14 cellular contexts compared by ENCODE assay signal in the genomic region with DNA sequence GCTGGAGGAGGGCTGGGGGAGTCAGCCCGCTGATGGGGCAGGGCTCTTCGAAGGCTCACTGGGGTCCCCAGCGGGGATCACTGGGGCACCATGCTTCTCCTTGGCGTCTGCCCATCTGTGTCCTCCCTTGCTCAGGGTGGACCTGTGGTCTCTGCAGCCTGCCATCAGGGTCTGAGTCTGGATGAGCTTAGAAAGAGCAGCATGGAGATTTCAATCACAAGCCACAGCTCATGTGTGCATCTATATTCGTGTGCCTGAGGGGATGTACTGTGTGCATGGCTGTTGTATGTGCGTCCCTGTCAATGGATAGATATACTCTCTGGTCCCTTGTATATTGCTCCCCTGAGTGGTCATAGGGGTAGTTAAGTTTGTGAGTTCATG.
A peak's percentile ranks its signal among the peaks of the same experiment; 100 is the strongest.
DNase-seq lines count a peak whose midpoint lies in the region; ATAC-seq and TF ChIP-seq lines count a peak whose summit lies in the region.
"Had no signal": no experiment of that assay in that cellular context is flagged by ENCODE, and none has a peak within 500 bp of the region (broad histone marks: within the 10 kb centered on the region; RNA-seq: fewer than 3 reads in every experiment).

No MANE protein-coding gene starts in this region.

- peaks cover 44% of the 10 kb centered on the region for H3K4me1 ChIP-seq in left ventricle myocardium inferior
- H3K4me1 ChIP-seq in right cardiac atrium (ENCODE audit: control insufficient read depth, insufficient read depth, low read length), result peaks cover 4% of the 10 kb centered on the region
- H3K4me1 ChIP-seq in transverse colon, result peaks cover 5 to 14% (median 8%) of the 10 kb centered on the region in 4 donors

- H3K36me3 ChIP-seq in left ventricle myocardium inferior (no peaks in the 10 kb centered on the region), WERI-Rb-1 (no peaks in the 10 kb centered on the region), transverse colon (no peaks in the 10 kb centered on the region)

- no peaks in the 10 kb centered on the region for H3K36me3 Mint-ChIP-seq in mesothelial cell of epicardium

- ATAC-seq in right cardiac atrium, result no peak
- ATAC-seq in GM19463 (IDR thresholded peaks at IDR 0.05; ENCODE audit: unreplicated experiment), result no peak
- ATAC-seq: GM23338 had no signal

- DNase-seq in left ventricle myocardium inferior, result no peak
- no peak for DNase-seq in right cardiac atrium
- DNase-seq in WERI-Rb-1, result no peak
- DNase-seq in mesothelial cell of epicardium (ENCODE audit: low spot score in 2 of 2, unreplicated experiment in 2 of 2), result no peak
- DNase-seq in HT-29 (ENCODE audit: low spot score), result no peak
- DNase-seq in transverse colon, result no peak
- no peak for DNase-seq in NCI-H2171 treated with DMSO at 0.1 percent for 48 hours (lab: John Stamatoyannopoulos, UW)
- DNase-seq: CD4-positive, alpha-beta T cell; DND-41; GDM1 had no signal

- in situ Hi-C loops in transverse colon (cut with MboI; ENCODE audit: low pct_ligation_motif_present in 1 of 4, low pct_unique_long_range_greater_than_20kb in 1 of 4, low sequenced_read_pairs in 3 of 4), result no loop called here

- intact Hi-C loops in left ventricle myocardium inferior (cut with micrococcal nuclease), result no loop called here
- intact Hi-C loops in right cardiac atrium (cut with DNase I), result no loop called here
- intact Hi-C loops in transverse colon (cut with DNase I; ENCODE audit: low total_unique reads), result no loop called here

- peak overlapping the region; percentile 1 for H3K27ac Mint-ChIP-seq in mesothelial cell of epicardium
- H3K27ac Mint-ChIP-seq: CD4-positive, alpha-beta T cell; GM23338 had no signal

- peaks cover 17% of the 10 kb centered on the region for H3K4me1 Mint-ChIP-seq in mesothelial cell of epicardium
- H3K4me1 Mint-ChIP-seq: GM23338 had no signal

- H3K9me3 ChIP-seq in left ventricle myocardium inferior (replicated peaks) (no peaks in the 10 kb centered on the region), right cardiac atrium (ENCODE audit: control insufficient read depth, low read length) (no peaks in the 10 kb centered on the region), WERI-Rb-1 (ENCODE audit: severe bottlenecking) (no peaks in the 10 kb centered on the region), transverse colon (no peaks in the 10 kb centered on the region)

- TF ChIP-seq CTCF in left ventricle myocardium inferior (IDR thresholded peaks at IDR 0.05; ENCODE audit: borderline replicate concordance) (no peak), WERI-Rb-1 (IDR thresholded peaks at IDR 0.05; ENCODE audit: low read depth, low read length) (no peak), mesothelial cell of epicardium (IDR thresholded peaks at IDR 0.05; ENCODE audit: unreplicated experiment) (no peak), transverse colon (IDR thresholded peaks at IDR 0.05) (no peak)

- H3K4me3 ChIP-seq in left ventricle myocardium inferior, result no peak overlapping the region
- no peak overlapping the region for H3K4me3 ChIP-seq in right cardiac atrium (ENCODE audit: low read length)
- no peak overlapping the region for H3K4me3 ChIP-seq in WERI-Rb-1 (ENCODE audit: low read depth, low read length)
- no peak overlapping the region for H3K4me3 ChIP-seq in transverse colon
- H3K4me3 ChIP-seq: GM23338, K562, SK-N-MC had no signal

- H3K4me3 Mint-ChIP-seq in mesothelial cell of epicardium, result no peak overlapping the region
- H3K4me3 Mint-ChIP-seq: CD4-positive, alpha-beta T cell; GM23338 had no signal

- TF ChIP-seq EP300 in transverse colon (IDR thresholded peaks at IDR 0.05; ENCODE audit: low read depth), result no peak

- H3K9me3 Mint-ChIP-seq in mesothelial cell of epicardium, result no peaks in the 10 kb centered on the region
- H3K9me3 Mint-ChIP-seq: CD4-positive, alpha-beta T cell had no signal

- TF ChIP-seq POLR2A in transverse colon (IDR thresholded peaks at IDR 0.05), result no peak

- 27% methylated on average over 6 of the region's 6 CpGs for WGBS in right cardiac atrium
- 45 to 71% methylated on average over 1 to 5 of the region's 6 CpGs for WGBS in transverse colon (ENCODE audit: low coverage in 1 of 2), 2 donors

- H3K27me3 ChIP-seq in left ventricle myocardium inferior (ENCODE audit: low read depth), result no peaks in the 10 kb centered on the region
- no peaks in the 10 kb centered on the region for H3K27me3 ChIP-seq in right cardiac atrium (ENCODE audit: control insufficient read depth, insufficient read depth)
- H3K27me3 ChIP-seq in WERI-Rb-1 (ENCODE audit: insufficient read depth, low read depth, severe bottlenecking), result no peaks in the 10 kb centered on the region
- no peaks in the 10 kb centered on the region for H3K27me3 ChIP-seq in transverse colon

- peaks cover 76% of the 10 kb centered on the region for H3K27me3 Mint-ChIP-seq in mesothelial cell of epicardium (ENCODE audit: low read depth)
- H3K27me3 Mint-ChIP-seq: CD4-positive, alpha-beta T cell had no signal

- H3K27ac ChIP-seq in left ventricle myocardium inferior (replicated peaks) (peak overlapping the region; percentile 33), right cardiac atrium (ENCODE audit: low read length) (no peak overlapping the region), WERI-Rb-1 (peak overlapping the region; percentile 68), transverse colon (peak overlapping the region in 1 of 4 donors; percentile 15)
- H3K27ac ChIP-seq: SK-N-MC had no signal
